In genomic region chr1:170698711-170699275, GRCh38 we compare ENCODE assay signal across 13 cellular contexts. TPM values are rescaled to one million over a fixed set of nuclear protein-coding genes. Genes with fewer than 3 reads are reported as not detected.
DNase-seq lines count a peak whose midpoint lies in the region; ATAC-seq and TF ChIP-seq lines count a peak whose summit lies in the region.
"Had no signal": no experiment of that assay in that cellular context is flagged by ENCODE, and none has a peak within 500 bp of the region (broad histone marks: within the 10 kb centered on the region; RNA-seq: fewer than 3 reads in every experiment).

No MANE protein-coding gene starts in this region.

- WGBS in psoas muscle, 3 donors = 18 to 25% (median 22%) methylated on average over 6 of the region's 6 CpGs

- no peak overlapping the region for H3K4me3 ChIP-seq in astrocyte of the spinal cord (ENCODE audit: low read depth, low read length)
- peak overlapping the region; percentile 37 for H3K4me3 ChIP-seq in psoas muscle
- H3K4me3 ChIP-seq: Peyer's patch had no signal

- H3K4me1 Mint-ChIP-seq in stimulated activated naive CD8-positive, alpha-beta T cell treated with anti-CD3 and anti-CD28 coated beads, Interleukin-15, amount 100 ng/mL, for 72 hours = no peaks in the 10 kb centered on the region
- no peaks in the 10 kb centered on the region for H3K4me1 Mint-ChIP-seq in activated T-helper 1 cell treated with anti-CD3 and anti-CD28 coated beads, Interleukin-12 subunit alpha, Interleukin-12 subunit beta, Interleukin-2, Interleukin-4 antibody, amounts not matched to agents 30 ng/mL and 10 ng/mL and 1 ng/mL, durations not matched to agents 14 hours and 24 hours and 36 hours (ENCODE audit: low read depth)
- H3K4me1 Mint-ChIP-seq: H9 had no signal

- no peaks in the 10 kb centered on the region for H3K27me3 ChIP-seq in psoas muscle (ENCODE audit: insufficient read depth in 3 of 3, low read length in 2 of 3)
- H3K27me3 ChIP-seq: Peyer's patch had no signal

- H3K4me3 Mint-ChIP-seq in stimulated activated naive CD8-positive, alpha-beta T cell treated with anti-CD3 and anti-CD28 coated beads, Interleukin-15, amount 100 ng/mL, for 72 hours = no peak overlapping the region
- H3K4me3 Mint-ChIP-seq in activated T-helper 1 cell treated with anti-CD3 and anti-CD28 coated beads, Interleukin-12 subunit alpha, Interleukin-12 subunit beta, Interleukin-2, Interleukin-4 antibody, amounts not matched to agents 30 ng/mL and 10 ng/mL and 1 ng/mL, durations not matched to agents 14 hours and 24 hours and 36 hours = no peak overlapping the region
- H3K4me3 Mint-ChIP-seq: activated naive CD4-positive, alpha-beta T cell treated with anti-CD3 and anti-CD28 coated beads for 36 hours; H9 had no signal

- in situ Hi-C loops in astrocyte of the spinal cord (cut with HindIII; ENCODE audit: low sequenced_read_pairs) = no loop called here

- TF ChIP-seq CTCF in astrocyte of the spinal cord (IDR thresholded peaks at IDR 0.05; ENCODE audit: low read depth, low read length) (no peak), psoas muscle (IDR thresholded peaks at IDR 0.05) (no peak)

- H3K27ac ChIP-seq in psoas muscle = peak overlapping the region; percentile 73
- H3K27ac ChIP-seq: Peyer's patch had no signal

- H3K9me3 ChIP-seq in psoas muscle = no peaks in the 10 kb centered on the region
- H3K9me3 ChIP-seq: Peyer's patch had no signal

- no peaks in the 10 kb centered on the region for H3K36me3 ChIP-seq in psoas muscle (ENCODE audit: insufficient read depth in 1 of 2, low read depth in 1 of 2)
- H3K36me3 ChIP-seq: Peyer's patch had no signal

- peaks cover 18% of the 10 kb centered on the region for H3K27me3 Mint-ChIP-seq in stimulated activated naive CD8-positive, alpha-beta T cell treated with anti-CD3 and anti-CD28 coated beads, Interleukin-15, amount 100 ng/mL, for 72 hours
- H3K27me3 Mint-ChIP-seq in activated T-helper 1 cell treated with anti-CD3 and anti-CD28 coated beads, Interleukin-12 subunit alpha, Interleukin-12 subunit beta, Interleukin-2, Interleukin-4 antibody, amounts not matched to agents 30 ng/mL and 10 ng/mL and 1 ng/mL, durations not matched to agents 14 hours and 24 hours and 36 hours (ENCODE audit: insufficient read depth) = peaks cover 3% of the 10 kb centered on the region

- intact Hi-C loops in left cardiac atrium (cut with DNase I) = loop anchor here in 1 of 2 donors (5.0 kb wide), 1 partner anchor 34 kb away; no protein-coding TSS in a partner anchor
- intact Hi-C loops in psoas muscle (cut with DNase I) = no loop called here
- intact Hi-C loops in activated T-helper 1 cell treated with anti-CD3 and anti-CD28 coated beads, Interleukin-12 subunit alpha, Interleukin-12 subunit beta, Interleukin-2, Interleukin-4 antibody, amounts not matched to agents 30 ng/mL and 10 ng/mL and 1 ng/mL, durations not matched to agents 14 hours and 24 hours and 36 hours (cut with micrococcal nuclease) = no loop called here

- H3K36me3 Mint-ChIP-seq in activated T-helper 1 cell treated with anti-CD3 and anti-CD28 coated beads, Interleukin-12 subunit alpha, Interleukin-12 subunit beta, Interleukin-2, Interleukin-4 antibody, amounts not matched to agents 30 ng/mL and 10 ng/mL and 1 ng/mL, durations not matched to agents 14 hours and 24 hours and 36 hours (ENCODE audit: low read depth) = no peaks in the 10 kb centered on the region

- ATAC-seq in left cardiac atrium (peak; percentile 81 to 85), psoas muscle (peak; percentile 58 to 76 (median 72))
- ATAC-seq in stimulated activated naive CD8-positive, alpha-beta T cell treated with anti-CD3 and anti-CD28 coated beads, Interleukin-15, amount 100 ng/mL, for 72 hours = no peak

- DNase-seq in ELF-1 (ENCODE audit: low read depth, low spot score) (peak; percentile 53), astrocyte of the spinal cord (ENCODE audit: low read depth, low spot score) (peak; percentile 84), left cardiac atrium (no peak), psoas muscle (no peak), SK-N-DZ (ENCODE audit: low spot score) (no peak), COR-L47 (lab: John Stamatoyannopoulos, UW) (no peak)
- no peak for DNase-seq in stimulated activated naive CD8-positive, alpha-beta T cell treated with anti-CD3 and anti-CD28 coated beads, Interleukin-15, amount 100 ng/mL, for 72 hours
- no peak for DNase-seq in activated T-helper 1 cell treated with anti-CD3 and anti-CD28 coated beads, Interleukin-12 subunit alpha, Interleukin-12 subunit beta, Interleukin-2, Interleukin-4 antibody, amounts not matched to agents 30 ng/mL and 10 ng/mL and 1 ng/mL, durations not matched to agents 14 hours and 24 hours and 36 hours (ENCODE audit: low spot score)
- DNase-seq: activated CD4-positive, CD25-positive, alpha-beta regulatory T cell treated with anti-CD3 and anti-CD28 coated beads, Interleukin-2, amount 50 U/mL, for 72 hours; activated naive CD4-positive, alpha-beta T cell treated with anti-CD3 and anti-CD28 coated beads for 36 hours; H9; NCI-H1092; Peyer's patch had no signal

- H3K4me1 ChIP-seq in psoas muscle = peaks cover 65% of the 10 kb centered on the region
- H3K4me1 ChIP-seq: Peyer's patch had no signal

- H3K27ac Mint-ChIP-seq in stimulated activated naive CD8-positive, alpha-beta T cell treated with anti-CD3 and anti-CD28 coated beads, Interleukin-15, amount 100 ng/mL, for 72 hours = no peak overlapping the region
- no peak overlapping the region for H3K27ac Mint-ChIP-seq in activated T-helper 1 cell treated with anti-CD3 and anti-CD28 coated beads, Interleukin-12 subunit alpha, Interleukin-12 subunit beta, Interleukin-2, Interleukin-4 antibody, amounts not matched to agents 30 ng/mL and 10 ng/mL and 1 ng/mL, durations not matched to agents 14 hours and 24 hours and 36 hours
- H3K27ac Mint-ChIP-seq: activated naive CD4-positive, alpha-beta T cell treated with anti-CD3 and anti-CD28 coated beads for 36 hours; H9 had no signal

- no peaks in the 10 kb centered on the region for H3K9me3 Mint-ChIP-seq in stimulated activated naive CD8-positive, alpha-beta T cell treated with anti-CD3 and anti-CD28 coated beads, Interleukin-15, amount 100 ng/mL, for 72 hours
- no peaks in the 10 kb centered on the region for H3K9me3 Mint-ChIP-seq in activated T-helper 1 cell treated with anti-CD3 and anti-CD28 coated beads, Interleukin-12 subunit alpha, Interleukin-12 subunit beta, Interleukin-2, Interleukin-4 antibody, amounts not matched to agents 30 ng/mL and 10 ng/mL and 1 ng/mL, durations not matched to agents 14 hours and 24 hours and 36 hours
- H3K9me3 Mint-ChIP-seq: activated naive CD4-positive, alpha-beta T cell treated with anti-CD3 and anti-CD28 coated beads for 36 hours; H9 had no signal

RNA-seq across cellular contexts. Expression of gene PRRX1, which starts 34.9 kb away (rescaled TPM):
- total RNA-seq in left cardiac atrium (10 to 100 TPM; 31.4 to 38.6 TPM), psoas muscle (100 to 1,000 TPM in 3 of 4 donors, 10 to 100 TPM in 1; 61.4 to 256 (median 116) TPM)
- polyA plus RNA-seq in psoas muscle = 10 to 100 TPM; 27.7 to 64.1 (median 53.7) TPM
- not detected in 2 replicates for polyA plus RNA-seq in SK-N-DZ (2014; cell fraction: cytosol; rRNA removed)
- not detected in 2 replicates for polyA plus RNA-seq in SK-N-DZ (2014; cell fraction: nucleus; rRNA removed)
- total RNA-seq in activated T-helper 1 cell treated with anti-CD3 and anti-CD28 coated beads, Interleukin-12 subunit alpha, Interleukin-12 subunit beta, Interleukin-2, Interleukin-4 antibody, amounts not matched to agents 30 ng/mL and 10 ng/mL and 1 ng/mL, durations not matched to agents 14 hours and 24 hours and 36 hours = not detected in 2 replicates
- total RNA-seq: activated naive CD4-positive, alpha-beta T cell treated with anti-CD3 and anti-CD28 coated beads for 36 hours; H9 had no signal

Comparison
In these comparisons a context has a peak if more than half of its experiments do, and no peak if none do; other contexts are left out.
1. DNase-seq: peak in ELF-1 (single experiment) and astrocyte of the spinal cord (single experiment); none in left cardiac atrium (single experiment), psoas muscle (0 of 2), SK-N-DZ (single experiment), COR-L47 (single experiment), stimulated activated naive CD8-positive, alpha-beta T cell treated with anti-CD3 and anti-CD28 coated beads, Interleukin-15, amount 100 ng/mL, for 72 hours (0 of 2) and activated T-helper 1 cell treated with anti-CD3 and anti-CD28 coated beads, Interleukin-12 subunit alpha, Interleukin-12 subunit beta, Interleukin-2, Interleukin-4 antibody, amounts not matched to agents 30 ng/mL and 10 ng/mL and 1 ng/mL, durations not matched to agents 14 hours and 24 hours and 36 hours (single experiment).
2. RNA of gene PRRX1, which starts 34.9 kb away (total RNA-seq): 61.4 to 256 TPM in psoas muscle and 31.4 to 38.6 TPM in left cardiac atrium; not detected in activated T-helper 1 cell treated with anti-CD3 and anti-CD28 coated beads, Interleukin-12 subunit alpha, Interleukin-12 subunit beta, Interleukin-2, Interleukin-4 antibody, amounts not matched to agents 30 ng/mL and 10 ng/mL and 1 ng/mL, durations not matched to agents 14 hours and 24 hours and 36 hours; every median in the first group is over 10 times any median in the second.